ENCODE assay signal across 1 cellular context in genomic region chr11:66001941-66002647, GRCh38.
TF ChIP-seq lines count a peak whose summit lies in the region.

Gene BANF1, plus strand, starts transcription at chr11:66002503. Its CDS starts 748 bp downstream, at chr11:66003251.
Gene EIF1AD, minus strand, starts transcription at chr11:66002157. Its CDS starts 1,768 bp downstream, at chr11:66000389.

TF ChIP-seq in GM12878, 131 proteins besides CTCF, POLR2A, EP300 and RAD21 (continued from another document and continues in another):
- TF ChIP-seq SMAD5 (IDR thresholded peaks at IDR 0.05; ENCODE audit: low read depth) (no peak; the same call in 1 of the 2 replicates), PAX8 (IDR thresholded peaks at IDR 0.05) (no peak), MLLT1 (IDR thresholded peaks at IDR 0.05) (peak; percentile 88), POLR2AphosphoS2 (IDR thresholded peaks at IDR 0.05; ENCODE audit: low read depth, low read length) (peak; percentile 82), GABPA (IDR thresholded peaks at IDR 0.05; ENCODE audit: low read depth) (peak; percentile 98), BHLHE40 (IDR thresholded peaks at IDR 0.05; ENCODE audit: borderline replicate concordance in 1 of 2, low read depth in 2 of 2, low read length in 1 of 2) (peak in 1 of 2 experiments; percentile 44; a peak in 1 of 4 replicates), ZZZ3 (IDR thresholded peaks at IDR 0.05; ENCODE audit: control insufficient read depth, insufficient read length, low read depth) (peak; percentile 58), ELK1 (IDR thresholded peaks at IDR 0.05; ENCODE audit: low read depth, low read length) (peak; percentile 97), EGR1 (IDR thresholded peaks at IDR 0.05; ENCODE audit: borderline replicate concordance in 1 of 2, low read depth in 2 of 2, low read length in 2 of 2) (peak in 1 of 2 experiments; percentile 74; a peak in 1 of 3 replicates), YY1 (IDR thresholded peaks at IDR 0.05; ENCODE audit: low read depth, low read length) (peak; percentile 88), E2F4 (IDR thresholded peaks at IDR 0.05; ENCODE audit: low read depth, low read length) (peak; percentile 36; the same call in 1 of the 2 replicates), POLR2AphosphoS5 (IDR thresholded peaks at IDR 0.05; ENCODE audit: low read length) (peak; percentile 96), CHD4 (IDR thresholded peaks at IDR 0.05) (no peak), BCL11A (IDR thresholded peaks at IDR 0.05; ENCODE audit: low read depth, low read length) (0 out of 2 replicates have a peak, but pooled peaks have one; percentile 21), PML (IDR thresholded peaks at IDR 0.05; ENCODE audit: low read length) (peak; percentile 97), CEBPB (IDR thresholded peaks at IDR 0.05; ENCODE audit: borderline replicate concordance in 1 of 2, low read depth in 2 of 2, low read length in 2 of 2) (no peak), NKRF (conservative IDR thresholded peaks at IDR 0.05) (peak; percentile 83), ATF7 (IDR thresholded peaks at IDR 0.05; ENCODE audit: low read depth) (peak; percentile 80), CBX3 (IDR thresholded peaks at IDR 0.05; ENCODE audit: borderline replicate concordance, low read depth) (no peak), RAD51 (IDR thresholded peaks at IDR 0.05) (no peak), FOXM1 (IDR thresholded peaks at IDR 0.05; ENCODE audit: low read depth, low read length) (peak; percentile 72; the same call in 1 of the 2 replicates), FOS (IDR thresholded peaks at IDR 0.05; ENCODE audit: borderline replicate concordance, extremely low read depth, insufficient read length) (no peak), REST (IDR thresholded peaks at IDR 0.05; ENCODE audit: low read depth, low read length) (peak; percentile 38; the same call in 1 of the 2 replicates), RBBP5 (conservative IDR thresholded peaks at IDR 0.05) (no peak), SKIL (IDR thresholded peaks at IDR 0.05; ENCODE audit: low read depth, poor library complexity, severe bottlenecking) (peak; percentile 87), E2F8 (IDR thresholded peaks at IDR 0.05; ENCODE audit: low read depth, partially characterized antibody) (peak; percentile 98), NR2C1 (IDR thresholded peaks at IDR 0.05) (peak; percentile 98), TAF1 (IDR thresholded peaks at IDR 0.05; ENCODE audit: borderline replicate concordance, low read depth, low read length) (peak; percentile 93), MXI1 (IDR thresholded peaks at IDR 0.05; ENCODE audit: low read depth, low read length) (peak; percentile 91), BCLAF1 (IDR thresholded peaks at IDR 0.05) (no peak), HDAC2 (IDR thresholded peaks at IDR 0.05) (no peak), RCOR1 (conservative IDR thresholded peaks at IDR 0.05; ENCODE audit: low read depth, low read length) (peak; percentile 89; the same call in 1 of the 2 replicates), CUX1 (IDR thresholded peaks at IDR 0.05; ENCODE audit: insufficient replicate concordance, low read depth, low read length) (no peak)
